Comparison of ENCODE assay signal across 18 cellular contexts in the genomic region with DNA sequence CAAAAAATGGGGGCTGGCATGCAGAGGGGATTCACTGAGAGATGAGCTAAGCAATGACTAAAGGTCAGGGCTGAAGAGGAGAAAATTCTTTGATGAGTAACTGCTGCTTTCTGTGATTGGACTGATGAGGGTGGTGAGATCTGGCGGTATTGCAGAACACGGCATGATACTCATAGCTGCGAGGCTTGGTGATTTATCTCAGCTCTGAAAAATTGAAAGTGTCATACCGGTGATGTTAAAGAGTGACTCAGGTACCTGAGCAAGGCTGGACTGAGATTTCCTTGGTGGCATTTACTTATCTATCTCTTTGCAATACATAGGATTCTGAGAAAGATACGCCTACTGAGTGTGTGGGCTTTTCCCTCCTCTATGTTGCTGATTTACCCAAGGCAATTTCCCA.
A peak's percentile ranks its signal among the peaks of the same experiment; 100 is the strongest.
DNase-seq lines count a peak whose midpoint lies in the region; ATAC-seq, FAIRE-seq and TF ChIP-seq lines count a peak whose summit lies in the region.
"Had no signal": no experiment of that assay in that cellular context is flagged by ENCODE, and none has a peak within 500 bp of the region (broad histone marks: within the 10 kb centered on the region; RNA-seq: fewer than 3 reads in every experiment).

No MANE protein-coding gene starts in this region.

- H3K23ac ChIP-seq in trophoblast cell (ENCODE audit: low read length): no peak overlapping the region

- H2BK5ac ChIP-seq in trophoblast cell (ENCODE audit: low read depth, low read length, poor library complexity): no peak overlapping the region

- no peak overlapping the region for H2BK120ac ChIP-seq in trophoblast cell (ENCODE audit: insufficient read depth, low read length, poor library complexity)

- no peak overlapping the region for H3K4me2 ChIP-seq in trophoblast cell (ENCODE audit: low read length)

- no peak for FAIRE-seq in RCC 7860 (lab: Jason Lieb, UNC)
- FAIRE-seq: G401.6, HepG2 had no signal

- no CpG with 5 or more reads among the region's 5 CpGs for WGBS in trophoblast cell (ENCODE audit: extremely low coverage, insufficient coverage, insufficient read length)
- WGBS in psoas muscle, 3 donors: 73 to 76% (median 75%) methylated on average over 5 of the region's 5 CpGs

- H2AFZ ChIP-seq in trophoblast cell (ENCODE audit: insufficient read depth, low read length, poor library complexity): no peak overlapping the region

- no peaks in the 10 kb centered on the region for H3K9me3 ChIP-seq in trophoblast cell (ENCODE audit: insufficient read depth, low read depth, low read length)
- no peaks in the 10 kb centered on the region for H3K9me3 ChIP-seq in psoas muscle

- no peak overlapping the region for H4K91ac ChIP-seq in trophoblast cell (ENCODE audit: low read depth, low read length)

- H3K36me3 ChIP-seq in trophoblast cell (ENCODE audit: control insufficient read depth in 1 of 2, insufficient read depth in 2 of 2, low read length in 2 of 2) (no peaks in the 10 kb centered on the region), psoas muscle (ENCODE audit: insufficient read depth in 1 of 2, low read depth in 1 of 2) (no peaks in the 10 kb centered on the region)

- no peak for ATAC-seq in GM21825 (IDR thresholded peaks at IDR 0.05; ENCODE audit: unreplicated experiment)
- no peak for ATAC-seq in psoas muscle
- ATAC-seq: HCT116, HepG2, Panc1 had no signal

- H2AK5ac ChIP-seq in trophoblast cell (ENCODE audit: low read length): no peak overlapping the region

- H2BK12ac ChIP-seq in trophoblast cell (ENCODE audit: low read length): no peak overlapping the region

- H3K4me3 ChIP-seq in choroid plexus epithelial cell (ENCODE audit: low read depth, low read length) (no peak overlapping the region), trophoblast cell (ENCODE audit: low read depth, low read length) (no peak overlapping the region), psoas muscle (no peak overlapping the region)

- H3K18ac ChIP-seq in trophoblast cell (ENCODE audit: low read length): no peak overlapping the region

- no peak overlapping the region for H4K8ac ChIP-seq in trophoblast cell (ENCODE audit: low read depth, low read length)

- intact Hi-C loops in psoas muscle (cut with DNase I): no loop called here

- peak; percentile 17 for DNase-seq in ELR (ENCODE audit: low read depth)
- DNase-seq in RCC 7860 (ENCODE audit: low spot score): peak; percentile 20
- DNase-seq in choroid plexus epithelial cell (ENCODE audit: low read depth): peak; percentile 3
- DNase-seq in trophoblast cell: peak; percentile 62 to 85
- no peak for DNase-seq in medulla oblongata (ENCODE audit: extremely low spot score)
- DNase-seq in psoas muscle: no peak
- DNase-seq: DMS53, KG1, NCI-H1436, NCI-H2081, NCI-H510A, NCI-H774, SHP77 treated with DMSO at 0.1 percent for 48 hours had no signal

- no peak overlapping the region for H3K9ac ChIP-seq in trophoblast cell (ENCODE audit: low read length)

- no peak overlapping the region for H3K14ac ChIP-seq in trophoblast cell (ENCODE audit: low read length)

- no peaks in the 10 kb centered on the region for H3K27me3 ChIP-seq in trophoblast cell (ENCODE audit: insufficient read depth, low read length)
- H3K27me3 ChIP-seq in psoas muscle (ENCODE audit: insufficient read depth in 3 of 3, low read length in 2 of 3): no peaks in the 10 kb centered on the region

- H3K79me2 ChIP-seq in trophoblast cell (ENCODE audit: control insufficient read depth, insufficient read depth, low read length, poor library complexity): no peaks in the 10 kb centered on the region

- H3K79me1 ChIP-seq in trophoblast cell (ENCODE audit: low read length): no peaks in the 10 kb centered on the region

- TF ChIP-seq CTCF in choroid plexus epithelial cell (conservative IDR thresholded peaks at IDR 0.05; ENCODE audit: low read depth, low read length): no peak
- no peak for TF ChIP-seq CTCF in psoas muscle (IDR thresholded peaks at IDR 0.05)

- no peak overlapping the region for H3K4ac ChIP-seq in trophoblast cell (ENCODE audit: low read depth, low read length)

- H4K12ac ChIP-seq in trophoblast cell (ENCODE audit: low read depth, low read length): no peak overlapping the region

- H3K27ac ChIP-seq in trophoblast cell (ENCODE audit: low read depth, low read length) (no peak overlapping the region), psoas muscle (no peak overlapping the region)

- no peaks in the 10 kb centered on the region for H3K4me1 ChIP-seq in trophoblast cell (ENCODE audit: control insufficient read depth in 1 of 2, insufficient read depth in 2 of 2, low read length in 2 of 2)
- no peaks in the 10 kb centered on the region for H3K4me1 ChIP-seq in psoas muscle

Comparison
In these comparisons a context has a peak if more than half of its experiments do, and no peak if none do; other contexts are left out.
1. DNase-seq: peak in ELR (single experiment), RCC 7860 (single experiment), choroid plexus epithelial cell (single experiment) and trophoblast cell (2 of 2); none in medulla oblongata (single experiment) and psoas muscle (0 of 2).